ENCODE assay signal across 8 cellular contexts in genomic region chr15:78540135-78540954, GRCh38. TPM values are rescaled to one million over a fixed set of nuclear protein-coding genes. Genes with fewer than 3 reads are reported as not detected.
DNase-seq lines count a peak whose midpoint lies in the region; TF ChIP-seq lines count a peak whose summit lies in the region.

Gene PSMA4 (plus strand): TSS chr15:78540444. CDS start chr15:78541928, 1,484 bp downstream.

- DNase-seq in COLO829 (ENCODE audit: low spot score) (peak; percentile 78), GM20000 (ENCODE audit: low spot score) (peak; percentile 94), HT1080 (ENCODE audit: low read depth) (peak; percentile 81), NOMO-1 treated with dmso at 0.1 percent for 144 hours (lab: John Stamatoyannopoulos, UW; ENCODE audit: unreplicated experiment) (peak; percentile 77), endodermal cell (peak; percentile 95), mesothelial cell of epicardium (ENCODE audit: low spot score in 2 of 2, unreplicated experiment in 2 of 2) (peak; percentile 86 to 95)
- peak; percentile 88 for DNase-seq in activated CD8-positive, alpha-beta memory T cell treated with anti-CD3 and anti-CD28 coated beads, Interleukin-2, amount 50 U/mL, for 1 hour (ENCODE audit: extremely low read depth)
- peak; percentile 89 to 93 for DNase-seq in stimulated activated CD8-positive, alpha-beta memory T cell treated with anti-CD3 and anti-CD28 coated beads, Interleukin-15, amount 100 ng/mL, for 48 hours (ENCODE audit: low read depth in 2 of 2)

- no peaks in the 10 kb centered on the region for H3K9me3 ChIP-seq in endodermal cell (ENCODE audit: control insufficient read depth, low read length)

- H3K27ac ChIP-seq in endodermal cell (ENCODE audit: low read depth, low read length): peak within 1 kb of the TSS; percentile 94

- peak within 1 kb of the TSS; percentile 84 for H3K9ac ChIP-seq in endodermal cell (ENCODE audit: extremely low read depth, low read length, poor library complexity, severe bottlenecking)

- no peaks in the 10 kb centered on the region for H3K27me3 ChIP-seq in endodermal cell (ENCODE audit: control insufficient read depth, insufficient read depth, low read length, poor library complexity, severe bottlenecking)

- H3K4me1 Mint-ChIP-seq in endodermal cell (peaks cover 14% of the 10 kb centered on the region), mesothelial cell of epicardium (peaks cover 16% of the 10 kb centered on the region)

- H3K4me1 ChIP-seq in endodermal cell (ENCODE audit: control insufficient read depth, insufficient read depth, low read length): no peaks in the 10 kb centered on the region

- H3K27me3 Mint-ChIP-seq in endodermal cell (ENCODE audit: insufficient read depth) (no peaks in the 10 kb centered on the region), mesothelial cell of epicardium (ENCODE audit: low read depth) (no peaks in the 10 kb centered on the region)

- H3K9me3 Mint-ChIP-seq in endodermal cell (no peaks in the 10 kb centered on the region), mesothelial cell of epicardium (no peaks in the 10 kb centered on the region)

- H3K27ac Mint-ChIP-seq in endodermal cell (peak within 1 kb of the TSS; percentile 100), mesothelial cell of epicardium (peak within 1 kb of the TSS; percentile 98)

- TF ChIP-seq CTCF in GM20000 (IDR thresholded peaks at IDR 0.05; ENCODE audit: extremely low read depth, missing control alignments) (no peak), endodermal cell (conservative IDR thresholded peaks at IDR 0.05) (peak; percentile 43), mesothelial cell of epicardium (IDR thresholded peaks at IDR 0.05; ENCODE audit: unreplicated experiment) (no peak)

- peaks cover 36% of the 10 kb centered on the region for H3K36me3 ChIP-seq in endodermal cell (ENCODE audit: control insufficient read depth, insufficient read depth, low read length)

- 1 to 4% methylated on average over 16 to 62 of the region's 62 CpGs for WGBS in endodermal cell (ENCODE audit: insufficient coverage in 1 of 2, insufficient read length in 1 of 2), 2 experiments

- H3K4me3 Mint-ChIP-seq in endodermal cell: peak within 1 kb of the TSS; percentile 85
- peak within 1 kb of the TSS; percentile 95 for H3K4me3 Mint-ChIP-seq in mesothelial cell of epicardium

- peaks cover 27% of the 10 kb centered on the region for H3K36me3 Mint-ChIP-seq in endodermal cell (ENCODE audit: low read depth)
- H3K36me3 Mint-ChIP-seq in mesothelial cell of epicardium: peaks cover 15% of the 10 kb centered on the region

- peak within 1 kb of the TSS; percentile 98 for H3K4me3 ChIP-seq in endodermal cell (ENCODE audit: low read length)

RNA-seq across cellular contexts. Expression of gene PSMA4, which starts in this region (rescaled TPM):
- 255 and 276 TPM in 2 replicates for total RNA-seq in HT1080 (2014; rRNA removed; shearing (Covaris generic))
- polyA plus RNA-seq in HT1080 (2015; cell fraction: cytosol; rRNA removed): 335 and 357 TPM in 2 replicates
- 363 and 421 TPM in 2 replicates for polyA plus RNA-seq in HT1080 (2015; cell fraction: nucleus; rRNA removed)
- total RNA-seq in endodermal cell (100 to 1,000 TPM; 250 to 254 TPM), mesothelial cell of epicardium (163 to 176 TPM (median 165 TPM) in 3 replicates)
- 287 TPM for polyA plus RNA-seq in endodermal cell (2013, experiment 1 of 2)
- 280 TPM for polyA plus RNA-seq in endodermal cell (2013, experiment 2 of 2)

Comparison
In these comparisons a context has a peak if more than half of its experiments do, and no peak if none do; other contexts are left out.
1. Peak in every context shown above with its lines: DNase-seq, H3K4me3 ChIP-seq and H3K27ac ChIP-seq.